ENCODE assay signal across 8 cellular contexts in genomic region chr1:173476197-173476663, GRCh38. TPM values are rescaled to one million over a fixed set of nuclear protein-coding genes. Genes with fewer than 3 reads are reported as not detected.
DNase-seq lines count a peak whose midpoint lies in the region; ATAC-seq and TF ChIP-seq lines count a peak whose summit lies in the region.

No MANE protein-coding gene starts in this region.

- TF ChIP-seq CTCF in RWPE1 (conservative IDR thresholded peaks at IDR 0.05; ENCODE audit: low read depth) (no peak), prostate gland (IDR thresholded peaks at IDR 0.05) (no peak)

- WGBS in esophagus, 2 donors: 28 to 29% methylated on average over 5 of the region's 5 CpGs
- WGBS in prostate gland: 32% methylated on average over 5 of the region's 5 CpGs

- CTCF ChIA-PET in RWPE1 (lab: Yijun Ruan, JAX): interaction anchor here (0.6 kb wide), 1 partner anchor 369 kb away, joined by 3 read pairs; no protein-coding TSS in a partner anchor

- DNase-seq in RWPE1 (ENCODE audit: low spot score): no peak
- no peak for DNase-seq in prostate gland (ENCODE audit: low spot score)
- no peak for DNase-seq in glomerular visceral epithelial cell (ENCODE audit: extremely low spot score)
- no peak for DNase-seq in mesenteric fat pad (ENCODE audit: low spot score)

- peaks cover 14% of the 10 kb centered on the region; the same call in 1 of the 2 replicates for H3K9me3 ChIP-seq in ES-I3 (ENCODE audit: control insufficient read depth, insufficient read depth, low read length)
- H3K9me3 ChIP-seq in esophagus (ENCODE audit: control insufficient read depth in 2 of 2, insufficient read depth in 1 of 2, low read depth in 1 of 2, low read length in 1 of 2): no peaks in the 10 kb centered on the region
- no peaks in the 10 kb centered on the region for H3K9me3 ChIP-seq in prostate gland

- intact Hi-C loops in prostate gland (cut with DNase I): loop anchor here (2.0 to 10.0 kb wide), 2 partner anchors 349 to 941 kb away; partner anchors contain the start of genes CENPL, DARS2 and SUCO

- ATAC-seq in HG03432 (IDR thresholded peaks at IDR 0.05; ENCODE audit: unreplicated experiment) (no peak), GM19455 (IDR thresholded peaks at IDR 0.05; ENCODE audit: unreplicated experiment) (no peak)

- H3K4me1 ChIP-seq in ES-I3 (ENCODE audit: insufficient read depth, low read length): peaks cover 18% of the 10 kb centered on the region
- peaks cover 0 to 4% of the 10 kb centered on the region in 2 donors for H3K4me1 ChIP-seq in esophagus (ENCODE audit: control insufficient read depth in 2 of 2, insufficient read depth in 2 of 2, low read length in 1 of 2)
- H3K4me1 ChIP-seq in prostate gland (replicated peaks): peaks cover 11% of the 10 kb centered on the region

- H3K36me3 ChIP-seq in ES-I3 (ENCODE audit: insufficient read depth, low read length) (peaks cover 11% of the 10 kb centered on the region), esophagus (ENCODE audit: control insufficient read depth in 2 of 2, insufficient read depth in 2 of 2, low read length in 1 of 2) (peaks cover 0 to 2% of the 10 kb centered on the region in 2 donors), prostate gland (no peaks in the 10 kb centered on the region)

- H3K27ac ChIP-seq in RWPE1 (peak overlapping the region; percentile 95), esophagus (ENCODE audit: low read depth in 2 of 2, low read length in 1 of 2) (peak overlapping the region; percentile 95 to 99), prostate gland (peak overlapping the region; percentile 87 to 90)

- H3K4me3 ChIP-seq in esophagus (ENCODE audit: low read depth in 1 of 2, low read length in 2 of 2): peak overlapping the region; percentile 72 to 81
- H3K4me3 ChIP-seq in prostate gland: peak overlapping the region; percentile 73 to 97

- POLR2A ChIA-PET in RWPE1 (lab: Yijun Ruan, JAX; ENCODE audit: low non-redundant PET): no interaction called here

- TF ChIP-seq POLR2A in prostate gland (IDR thresholded peaks at IDR 0.05): no peak

- peak overlapping the region; percentile 71 for H3K9ac ChIP-seq in ES-I3 (ENCODE audit: low read depth, low read length)

- H3K27me3 ChIP-seq in esophagus (ENCODE audit: control insufficient read depth in 1 of 2, insufficient read depth in 2 of 2, low read length in 2 of 2) (no peaks in the 10 kb centered on the region), prostate gland (replicated peaks; ENCODE audit: insufficient read depth) (no peaks in the 10 kb centered on the region)

RNA-seq across cellular contexts. Expression of gene PRDX6, which starts 0.9 kb away (rescaled TPM):
- 100 to 1,000 TPM; 198 to 221 TPM for polyA plus RNA-seq in esophagus
- total RNA-seq in prostate gland (100 to 1,000 TPM; 302 to 369 TPM), mesenteric fat pad (873 TPM)
